Comparison of ENCODE assay signal across 20 cellular contexts in the genomic region with DNA sequence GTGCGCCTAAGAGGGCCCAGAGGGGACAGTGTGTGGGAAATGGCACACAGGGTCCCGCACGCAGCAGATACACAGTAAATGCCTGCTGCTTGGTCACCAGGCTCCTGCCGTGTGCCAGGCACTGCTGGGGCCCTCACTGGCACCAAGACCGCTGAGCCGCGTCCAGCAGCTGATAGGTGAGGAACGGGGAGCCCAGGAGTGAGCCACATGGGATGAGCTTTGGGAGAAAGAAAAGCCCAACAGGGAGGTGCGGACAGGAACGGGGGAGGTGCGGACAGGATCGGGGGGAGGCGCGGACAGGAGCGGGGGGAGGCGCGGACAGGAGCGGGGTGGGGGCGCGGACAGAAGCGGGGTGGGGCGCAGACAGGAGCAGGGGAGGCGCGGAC. TPM values are rescaled to one million over a fixed set of nuclear protein-coding genes. Genes with fewer than 3 reads are reported as not detected.
A peak's percentile ranks its signal among the peaks of the same experiment; 100 is the strongest.
DNase-seq lines count a peak whose midpoint lies in the region; ATAC-seq and TF ChIP-seq lines count a peak whose summit lies in the region.
"Had no signal": no experiment of that assay in that cellular context is flagged by ENCODE, and none has a peak within 500 bp of the region (broad histone marks: within the 10 kb centered on the region; RNA-seq: fewer than 3 reads in every experiment).

No MANE protein-coding gene starts in this region.

- no peak for TF ChIP-seq RAD21 in IMR-90 (IDR thresholded peaks at IDR 0.05; ENCODE audit: low read length)

- H3K36me3 Mint-ChIP-seq in H9 (ENCODE audit: insufficient read depth in 1 of 3, low read depth in 3 of 3), result no peaks in the 10 kb centered on the region; a peak in 1 of 7 replicates
- no peaks in the 10 kb centered on the region for H3K36me3 Mint-ChIP-seq in memory B cell
- H3K36me3 Mint-ChIP-seq: CD4-positive, CD25-positive, alpha-beta regulatory T cell had no signal

- no peaks in the 10 kb centered on the region for H3K23me2 ChIP-seq in H9 (ENCODE audit: insufficient read length, low read depth, low read length, poor library complexity, severe bottlenecking)

- H3K4ac ChIP-seq in H9 (ENCODE audit: low read depth, low read length), result no peak overlapping the region
- H3K4ac ChIP-seq in IMR-90 (ENCODE audit: low read depth, low read length), result no peak overlapping the region

- no peaks in the 10 kb centered on the region for H3K79me1 ChIP-seq in H9 (ENCODE audit: insufficient read depth, low read depth, low read length, poor library complexity, severe bottlenecking)
- H3K79me1 ChIP-seq in IMR-90 (ENCODE audit: low read depth in 1 of 2, low read length in 2 of 2), result peaks cover 16 to 59% of the 10 kb centered on the region in 2 experiments

- H2AK5ac ChIP-seq in H9 (ENCODE audit: insufficient read length, low read length), result no peak overlapping the region
- 0 out of 2 replicates have a peak overlapping the region, but pooled peaks have one; percentile 38 for H2AK5ac ChIP-seq in IMR-90 (ENCODE audit: low read depth, low read length)

- intact Hi-C loops in IMR-90 (cut with micrococcal nuclease) (no loop called here), stomach (cut with DNase I; ENCODE audit: low total_unique reads) (no loop called here), esophagus squamous epithelium (cut with DNase I) (no loop called here)

- H3K4me3 Mint-ChIP-seq in H9 (no peak overlapping the region; a peak in 1 of 5 replicates), memory B cell (no peak overlapping the region)
- H3K4me3 Mint-ChIP-seq: CD4-positive, CD25-positive, alpha-beta regulatory T cell had no signal

- TF ChIP-seq EP300 in stomach (IDR thresholded peaks at IDR 0.05), result no peak

- H4K8ac ChIP-seq in H9 (replicated peaks; ENCODE audit: insufficient read length, low read depth, low read length) (no peak overlapping the region), IMR-90 (ENCODE audit: low read depth in 2 of 2, low read length in 2 of 2) (no peak overlapping the region)

- H3K27ac ChIP-seq in H9 (ENCODE audit: insufficient read length, low read depth, low read length), result no peak overlapping the region
- H3K27ac ChIP-seq in IMR-90 (ENCODE audit: insufficient read depth, low read length), result no peak overlapping the region
- peak overlapping the region in 3 of 5 donors; percentile 55 to 78 (median 61) for H3K27ac ChIP-seq in stomach
- no peak overlapping the region for H3K27ac ChIP-seq in esophagus squamous epithelium
- H3K27ac ChIP-seq: HL-60, PC-9 had no signal

- H4K20me1 ChIP-seq in H9 (ENCODE audit: control insufficient read depth, insufficient read depth, insufficient read length) (no peaks in the 10 kb centered on the region), IMR-90 (ENCODE audit: insufficient read depth, low read length) (peaks cover 72% of the 10 kb centered on the region)

- H3T11ph ChIP-seq in H9 (ENCODE audit: low read length), result no peak overlapping the region

- H2BK15ac ChIP-seq in H9 (ENCODE audit: low read depth, low read length) (no peak overlapping the region), IMR-90 (ENCODE audit: low read depth, low read length) (no peak overlapping the region)

- CTCF ChIA-PET in IMR-90 (lab: Yijun Ruan, JAX), result no interaction called here

- peaks cover 6 to 29% of the 10 kb centered on the region in 2 experiments; a peak in 3 of 4 replicates for H3K4me1 Mint-ChIP-seq in H9
- H3K4me1 Mint-ChIP-seq in memory B cell, result no peaks in the 10 kb centered on the region

- H3K9ac ChIP-seq in H9 (ENCODE audit: extremely low read depth, insufficient read length, low read length), result no peak overlapping the region
- no peak overlapping the region for H3K9ac ChIP-seq in IMR-90 (ENCODE audit: low read depth, low read length)

- H3K79me2 ChIP-seq in H9 (ENCODE audit: insufficient read depth, low read length), result no peaks in the 10 kb centered on the region

- dilution Hi-C loops in IMR-90 (cut with HindIII; ENCODE audit: low sequenced_read_pairs, unreplicated experiment), result no loop called here

- H3K18ac ChIP-seq in H9 (ENCODE audit: insufficient read length, low read depth, low read length) (no peak overlapping the region), IMR-90 (ENCODE audit: low read depth, low read length) (no peak overlapping the region)

- peaks cover 76% of the 10 kb centered on the region for H3K36me3 ChIP-seq in IMR-90 (ENCODE audit: control insufficient read depth, insufficient read depth, low read length)
- peaks cover 0 to 18% (median 3%) of the 10 kb centered on the region in 4 donors for H3K36me3 ChIP-seq in stomach
- peaks cover 0 to 6% (median 0%) of the 10 kb centered on the region in 3 donors for H3K36me3 ChIP-seq in esophagus squamous epithelium

- H3K56ac ChIP-seq in H9 (ENCODE audit: insufficient read length, low read depth, low read length), result no peak overlapping the region
- H3K56ac ChIP-seq in IMR-90 (ENCODE audit: extremely low read depth, insufficient read depth, low read length), result no peak overlapping the region

- BruUV-seq in IMR-90 (replicated peaks; lab: Mats Ljungman, UMichigan), result no TSS peak

- H4K5ac ChIP-seq in H9 (ENCODE audit: insufficient read length, low read depth, low read length) (no peak overlapping the region), IMR-90 (ENCODE audit: low read depth, low read length) (no peak overlapping the region)

- in situ Hi-C loops in IMR-90 (cut with MboI; ENCODE audit: low sequenced_read_pairs), result no loop called here

- H3K27ac Mint-ChIP-seq in H9 (no peak overlapping the region; a peak in 1 of 7 replicates), memory B cell (peak overlapping the region; percentile 53)
- H3K27ac Mint-ChIP-seq: CD4-positive, CD25-positive, alpha-beta regulatory T cell had no signal

- no CpG with 5 or more reads among the region's 24 CpGs for WGBS in H9 (ENCODE audit: extremely low coverage, insufficient read length, low lambda C conversion rate)
- WGBS in IMR-90 (ENCODE audit: extremely low coverage in 2 of 2, insufficient read length in 1 of 2), 2 experiments, result 100% methylated on average over 6 of the region's 24 CpGs; no CpG with 5 or more reads in 1 of the 2 experiments
- 87 to 92% (median 90%) methylated on average over 18 to 24 of the region's 24 CpGs for WGBS in stomach, 5 donors
- 91 to 100% methylated on average over 1 to 13 of the region's 24 CpGs for WGBS in esophagus squamous epithelium, 2 donors

- H2BK120ac ChIP-seq in H9 (ENCODE audit: low read depth, low read length, poor library complexity, severe bottlenecking) (no peak overlapping the region), IMR-90 (ENCODE audit: low read depth, low read length) (no peak overlapping the region)

- H3K27me3 ChIP-seq in H9 (ENCODE audit: insufficient read depth, low read length) (no peaks in the 10 kb centered on the region), IMR-90 (ENCODE audit: control insufficient read depth, insufficient read depth, low read length) (no peaks in the 10 kb centered on the region), stomach (no peaks in the 10 kb centered on the region), esophagus squamous epithelium (peaks cover 0 to 27% (median 0%) of the 10 kb centered on the region in 4 donors)

- H2BK20ac ChIP-seq in H9 (ENCODE audit: low read depth, low read length, poor library complexity, severe bottlenecking) (no peak overlapping the region), IMR-90 (ENCODE audit: low read depth, low read length) (no peak overlapping the region)

- H3K14ac ChIP-seq in H9 (ENCODE audit: insufficient read depth, low read length), result no peak overlapping the region
- H3K14ac ChIP-seq in IMR-90 (replicated peaks; ENCODE audit: low read depth, low read length), result no peak overlapping the region

- POLR2A ChIA-PET in IMR-90 (lab: Charles Lee; ENCODE audit: unreplicated experiment), result no interaction called here

- TF ChIP-seq CTCF in H9 (conservative IDR thresholded peaks at IDR 0.05) (no peak), IMR-90 (conservative IDR thresholded peaks at IDR 0.05; ENCODE audit: low read depth, low read length) (no peak), stomach (IDR thresholded peaks at IDR 0.05) (no peak), esophagus squamous epithelium (IDR thresholded peaks at IDR 0.05) (no peak)

- H3K9me3 Mint-ChIP-seq in H9 (no peaks in the 10 kb centered on the region), memory B cell (no peaks in the 10 kb centered on the region)
- H3K9me3 Mint-ChIP-seq: CD4-positive, CD25-positive, alpha-beta regulatory T cell had no signal

- no peak overlapping the region for H2AK9ac ChIP-seq in IMR-90 (replicated peaks; ENCODE audit: low read depth, low read length, poor library complexity)

- peaks cover 4% of the 10 kb centered on the region; the same call in 1 of the 2 replicates for H3K9me1 ChIP-seq in IMR-90 (ENCODE audit: insufficient read depth, low read length)

- H3K4me2 ChIP-seq in H9 (ENCODE audit: insufficient read depth, insufficient read length, low read length), result no peak overlapping the region
- H3K4me2 ChIP-seq in IMR-90 (ENCODE audit: low read depth, low read length), result no peak overlapping the region
- H3K4me2 ChIP-seq: PC-9 had no signal

- no peak overlapping the region for H2AFZ ChIP-seq in H9 (ENCODE audit: low read length)
- H2AFZ ChIP-seq in IMR-90 (replicated peaks; ENCODE audit: low read length, poor library complexity), result peak overlapping the region; percentile 32
- H2AFZ ChIP-seq: PC-9 had no signal

- ATAC-seq in IMR-90 (ENCODE audit: low read depth) (no peak), memory B cell (ENCODE audit: low read depth) (no peak), GM19351 (IDR thresholded peaks at IDR 0.05; ENCODE audit: unreplicated experiment) (no peak), HG02642 (IDR thresholded peaks at IDR 0.05; ENCODE audit: poor library complexity, unreplicated experiment) (no peak)

- H3K27me3 Mint-ChIP-seq in H9 (ENCODE audit: low read depth), result no peaks in the 10 kb centered on the region; the same call in 1 of the 2 replicates
- peaks cover 6% of the 10 kb centered on the region for H3K27me3 Mint-ChIP-seq in memory B cell
- H3K27me3 Mint-ChIP-seq: CD4-positive, CD25-positive, alpha-beta regulatory T cell had no signal

- no peak overlapping the region for H3K4me3 ChIP-seq in IMR-90 (ENCODE audit: insufficient read depth, low read depth, low read length)
- H3K4me3 ChIP-seq in stomach, result no peak overlapping the region
- no peak overlapping the region for H3K4me3 ChIP-seq in esophagus squamous epithelium
- H3K4me3 ChIP-seq: PC-9 had no signal

- H2BK5ac ChIP-seq in H9 (ENCODE audit: insufficient read length, low read length) (no peak overlapping the region), IMR-90 (ENCODE audit: low read depth, low read length, poor library complexity, severe bottlenecking) (no peak overlapping the region)

- H4K91ac ChIP-seq in H9 (ENCODE audit: insufficient read length, low read depth, low read length), result peak overlapping the region; percentile 8
- H4K91ac ChIP-seq in IMR-90 (ENCODE audit: insufficient read depth, low read depth, low read length), result no peak overlapping the region

- H3K23ac ChIP-seq in H9 (ENCODE audit: insufficient read length, low read depth, low read length), result no peak overlapping the region
- no peak overlapping the region for H3K23ac ChIP-seq in IMR-90 (ENCODE audit: low read depth, low read length)

- no peak for DNase-seq in H9
- no peak for DNase-seq in IMR-90
- no peak for DNase-seq in memory B cell (ENCODE audit: low spot score in 2 of 2)
- no peak for DNase-seq in stomach
- no peak for DNase-seq in esophagus squamous epithelium (lab: John Stamatoyannopoulos, UW)
- DNase-seq: Caco-2; CD4-positive, CD25-positive, alpha-beta regulatory T cell; DMS153; EL; KG1; NCI-H1436; NCI-H2029 treated with DMSO at 0.1 percent for 48 hours; NCI-H2171 treated with DMSO at 0.1 percent for 48 hours; NCI-H446 treated with DMSO at 0.1 percent for 48 hours; NCI-H748 treated with DMSO at 0.1 percent for 48 hours; PC-9 had no signal

- H2BK12ac ChIP-seq in H9 (ENCODE audit: insufficient read length, low read depth, low read length), result no peak overlapping the region

- H3K9me3 ChIP-seq in H9 (ENCODE audit: control insufficient read depth, low read depth, low read length) (no peaks in the 10 kb centered on the region), IMR-90 (ENCODE audit: control insufficient read depth, insufficient read depth, low read length) (no peaks in the 10 kb centered on the region), stomach (no peaks in the 10 kb centered on the region), esophagus squamous epithelium (no peaks in the 10 kb centered on the region)
- H3K9me3 ChIP-seq: Caco-2 had no signal

- H3K4me1 ChIP-seq in H9 (ENCODE audit: insufficient read depth, low read length), result no peaks in the 10 kb centered on the region
- peaks cover 8% of the 10 kb centered on the region; the same call in 1 of the 2 replicates for H3K4me1 ChIP-seq in IMR-90 (ENCODE audit: control insufficient read depth, insufficient read depth, low read length)
- peaks cover 36 to 56% (median 52%) of the 10 kb centered on the region in 4 donors for H3K4me1 ChIP-seq in stomach
- H3K4me1 ChIP-seq in esophagus squamous epithelium, result peaks cover 25 to 46% (median 28%) of the 10 kb centered on the region in 3 donors

- no peak for TF ChIP-seq POLR2A in IMR-90 (IDR thresholded peaks at IDR 0.05; ENCODE audit: low read depth, low read length)
- TF ChIP-seq POLR2A in stomach (IDR thresholded peaks at IDR 0.05), result no peak
- TF ChIP-seq POLR2A in esophagus squamous epithelium (IDR thresholded peaks at IDR 0.05), result no peak

RNA-seq across cellular contexts. Expression of a gene that starts 16.5 kb away (rescaled TPM):
- total RNA-seq in H9 (2021) (22.1 and 24.7 TPM in 2 replicates), IMR-90 (2012; rRNA removed) (28.7 and 29.7 TPM in 2 replicates), stomach (10 to 100 TPM in 3 of 5 donors, 1 to 10 TPM in 2; 3.5 to 16.5 (median 14.6) TPM), esophagus squamous epithelium (1 to 10 TPM in 3 of 4 donors, under 1 TPM in 1; 0.72 to 8.2 (median 1.9) TPM)
- polyA plus RNA-seq in IMR-90 (2012; rRNA removed) (71.2 and 91.4 TPM in 2 replicates), stomach (10 to 100 TPM in 1 of 3 donors, 1 to 10 TPM in 2; 6.3 to 17.4 (median 9.6) TPM)
- 45.5 and 87.8 TPM in 2 replicates for polyA plus RNA-seq in IMR-90 (2012; cell fraction: cytosol; rRNA removed)
- 297 and 693 TPM in 2 replicates for polyA plus RNA-seq in IMR-90 (2012; cell fraction: nucleus; rRNA removed; ENCODE audit: low replicate concordance)

RNA-seq across cellular contexts. Expression of a gene that starts 19.7 kb away (rescaled TPM):
- 22.3 and 24.8 TPM in 2 replicates for total RNA-seq in H9 (2021)
- 2.0 and 6.1 TPM in 2 replicates for total RNA-seq in IMR-90 (2012; rRNA removed)
- polyA plus RNA-seq in IMR-90 (2012; rRNA removed), result 11.4 and 20.3 TPM in 2 replicates
- 19.7 and 40.1 TPM in 2 replicates for polyA plus RNA-seq in IMR-90 (2012; cell fraction: cytosol; rRNA removed)
- polyA plus RNA-seq in IMR-90 (2012; cell fraction: nucleus; rRNA removed; ENCODE audit: low replicate concordance), result 8.7 and 31.6 TPM in 2 replicates
- total RNA-seq in stomach, result 10 to 100 TPM in 1 of 5 donors, 1 to 10 TPM in 3, not detected in 1; 1.3 to 10.1 (median 7.4) TPM
- 10 to 100 TPM; 13.9 to 16.8 (median 15.0) TPM for polyA plus RNA-seq in stomach
- 10 to 100 TPM in 3 of 4 donors, 1 to 10 TPM in 1; 1.8 to 31.1 (median 19.7) TPM for total RNA-seq in esophagus squamous epithelium

RNA-seq across cellular contexts. Expression of a gene that starts 29.6 kb away (rescaled TPM):
- total RNA-seq in H9 (2021) (5.5 and 5.6 TPM in 2 replicates), IMR-90 (2012; rRNA removed) (0.36 and 1.1 TPM in 2 replicates), stomach (1 to 10 TPM in 3 of 5 donors, under 1 TPM in 1, not detected in 1; 0.92 to 8.2 (median 1.6) TPM), esophagus squamous epithelium (1 to 10 TPM in 2 of 4 donors, under 1 TPM in 2; 0.57 to 1.1 (median 1.0) TPM)
- polyA plus RNA-seq in IMR-90 (2012; rRNA removed) (1.5 and 1.9 TPM in 2 replicates), stomach (1 to 10 TPM in 2 of 3 donors, under 1 TPM in 1; 0.92 to 2.0 (median 1.1) TPM)
- polyA plus RNA-seq in IMR-90 (2012; cell fraction: cytosol; rRNA removed), result 0.47 and 1.0 TPM in 2 replicates
- polyA plus RNA-seq in IMR-90 (2012; cell fraction: nucleus; rRNA removed; ENCODE audit: low replicate concordance), result 9.8 and 17.9 TPM in 2 replicates

RNA-seq across cellular contexts. Expression of a gene that starts 40.0 kb away (rescaled TPM):
- total RNA-seq in H9 (2021), result 0.07 and 0.09 TPM in 2 replicates
- not detected in 2 replicates for total RNA-seq in IMR-90 (2012; rRNA removed)
- not detected in 2 replicates for polyA plus RNA-seq in IMR-90 (2012; rRNA removed)
- not detected in 2 replicates for polyA plus RNA-seq in IMR-90 (2012; cell fraction: cytosol; rRNA removed)
- polyA plus RNA-seq in IMR-90 (2012; cell fraction: nucleus; rRNA removed; ENCODE audit: low replicate concordance), result not detected in 2 replicates
- 1 to 10 TPM in 2 of 5 donors, under 1 TPM in 2, not detected in 1; 0.45 to 2.8 (median 1.7) TPM for total RNA-seq in stomach
- polyA plus RNA-seq in stomach, result under 1 TPM; 0.12 to 0.31 (median 0.18) TPM
- not detected for total RNA-seq in esophagus squamous epithelium
- total RNA-seq: CD4-positive, CD25-positive, alpha-beta regulatory T cell; H7 had no signal
- polyA plus RNA-seq: CD4-positive, CD25-positive, alpha-beta regulatory T cell had no signal

RNA-seq across cellular contexts. Expression of a gene that starts 56.1 kb away (rescaled TPM):
- total RNA-seq in H9 (2021) (29.7 TPM in 2 replicates), IMR-90 (2012; rRNA removed) (2.5 and 3.1 TPM in 2 replicates), stomach (10 to 100 TPM in 1 of 5 donors, 1 to 10 TPM in 4; 1.8 to 58.2 (median 5.8) TPM), esophagus squamous epithelium (1 to 10 TPM; 2.6 to 5.1 (median 4.5) TPM)
- polyA plus RNA-seq in IMR-90 (2012; rRNA removed) (6.5 and 7.6 TPM in 2 replicates), stomach (1 to 10 TPM; 2.9 to 4.6 (median 4.1) TPM)
- 3.2 and 3.7 TPM in 2 replicates for polyA plus RNA-seq in IMR-90 (2012; cell fraction: cytosol; rRNA removed)
- 42.0 and 62.6 TPM in 2 replicates for polyA plus RNA-seq in IMR-90 (2012; cell fraction: nucleus; rRNA removed; ENCODE audit: low replicate concordance)

Comparison
In these comparisons a context has a peak if more than half of its experiments do, and no peak if none do; other contexts are left out.
1. H3K27ac ChIP-seq: peak in stomach (3 of 5); none in H9 (single experiment), IMR-90 (single experiment) and esophagus squamous epithelium (0 of 4).